Comparison of ENCODE assay signal across 9 cellular contexts in genomic region chr17:71237903-71238538, GRCh38.
DNase-seq lines count a peak whose midpoint lies in the region; TF ChIP-seq lines count a peak whose summit lies in the region.
"Had no signal": no experiment of that assay in that cellular context is flagged by ENCODE, and none has a peak within 500 bp of the region (broad histone marks: within the 10 kb centered on the region; RNA-seq: fewer than 3 reads in every experiment).

No MANE protein-coding gene starts in this region.

- no peaks in the 10 kb centered on the region for H3K27me3 ChIP-seq in GM23248 (replicated peaks; ENCODE audit: insufficient read depth)

- H4K20me1 ChIP-seq in GM23248 (ENCODE audit: insufficient read depth) = no peaks in the 10 kb centered on the region

- no peaks in the 10 kb centered on the region for H3K36me3 ChIP-seq in GM23248 (ENCODE audit: low read depth)

- H3K4me3 Mint-ChIP-seq in activated T-cell treated with anti-CD3 and anti-CD28 coated beads, Interleukin-2, amount 50 U/mL, for 24 hours = no peak overlapping the region

- no peak overlapping the region for H3K4me2 ChIP-seq in GM23248 (ENCODE audit: unreplicated experiment)

- H3K4me3 ChIP-seq in GM23248 (no peak overlapping the region), cardiac fibroblast (replicated peaks in 1 of 2; ENCODE audit: low read depth in 2 of 2, low read length in 2 of 2) (no peak overlapping the region)

- H2AFZ ChIP-seq in GM23248 = no peak overlapping the region

- WGBS in GM23248 (ENCODE audit: low coverage in 1 of 2, low lambda C conversion rate in 2 of 2, missing lambda C conversion rate in 2 of 2), 2 experiments = 73 to 87% methylated on average over 1 of the region's 1 CpG

- H3K27ac ChIP-seq in GM23248 = no peak overlapping the region

- peaks cover 4% of the 10 kb centered on the region; the same call in 1 of the 2 replicates for H3F3A ChIP-seq in GM23248 (ENCODE audit: insufficient read depth)

- H3K9ac ChIP-seq in GM23248 = no peak overlapping the region

- H3K9me2 ChIP-seq in GM23248 (ENCODE audit: insufficient read depth) = no peaks in the 10 kb centered on the region

- in situ Hi-C loops in GM23248 (cut with MboI) = loop anchor here (10.0 to 25.0 kb wide), 2 partner anchors 877 to 1299 kb away; no protein-coding TSS in a partner anchor

- DNase-seq in GM23248 (peak; percentile 81), NCI-H2081 (lab: John Stamatoyannopoulos, UW) (peak; percentile 18 to 66), cardiac fibroblast (ENCODE audit: low read depth in 2 of 2) (peak; percentile 36 to 46), renal cortical epithelial cell (ENCODE audit: low read depth) (peak; percentile 28), UCSD-AML1 (lab: John Stamatoyannopoulos, UW; ENCODE audit: unreplicated experiment) (no peak), 8988T (no peak)
- DNase-seq in activated T-cell treated with anti-CD3 and anti-CD28 coated beads, Interleukin-2, amount 50 U/mL, for 24 hours = no peak
- no peak for DNase-seq in activated CD4-positive, CD25-positive, alpha-beta regulatory T cell treated with anti-CD3 and anti-CD28 coated beads, Interleukin-2, amount 50 U/mL, for 72 hours
- DNase-seq: foreskin melanocyte had no signal

- TF ChIP-seq CTCF in cardiac fibroblast (IDR thresholded peaks at IDR 0.05; ENCODE audit: low read depth, low read length) = no peak

- H3K36me3 Mint-ChIP-seq in activated T-cell treated with anti-CD3 and anti-CD28 coated beads, Interleukin-2, amount 50 U/mL, for 24 hours (ENCODE audit: low read depth) = no peaks in the 10 kb centered on the region

- no peaks in the 10 kb centered on the region for H3K9me3 ChIP-seq in GM23248 (ENCODE audit: low read depth)

- H3K27me3 Mint-ChIP-seq in activated T-cell treated with anti-CD3 and anti-CD28 coated beads, Interleukin-2, amount 50 U/mL, for 24 hours = no peaks in the 10 kb centered on the region

- peaks cover 7% of the 10 kb centered on the region; the same call in 1 of the 2 replicates for H3K4me1 ChIP-seq in GM23248 (ENCODE audit: insufficient read depth)

- no peaks in the 10 kb centered on the region for H3K79me2 ChIP-seq in GM23248 (ENCODE audit: insufficient read depth)

- no peaks in the 10 kb centered on the region for H3K4me1 Mint-ChIP-seq in activated T-cell treated with anti-CD3 and anti-CD28 coated beads, Interleukin-2, amount 50 U/mL, for 24 hours (ENCODE audit: low read depth)

- no peak overlapping the region for H3K27ac Mint-ChIP-seq in activated T-cell treated with anti-CD3 and anti-CD28 coated beads, Interleukin-2, amount 50 U/mL, for 24 hours

- H3K9me3 Mint-ChIP-seq in activated T-cell treated with anti-CD3 and anti-CD28 coated beads, Interleukin-2, amount 50 U/mL, for 24 hours = peaks cover 21% of the 10 kb centered on the region

Comparison
In these comparisons a context has a peak if more than half of its experiments do, and no peak if none do; other contexts are left out.
1. DNase-seq: peak in GM23248 (single experiment), NCI-H2081 (2 of 2), cardiac fibroblast (2 of 2) and renal cortical epithelial cell (single experiment); none in UCSD-AML1 (single experiment), activated T-cell treated with anti-CD3 and anti-CD28 coated beads, Interleukin-2, amount 50 U/mL, for 24 hours (single experiment), activated CD4-positive, CD25-positive, alpha-beta regulatory T cell treated with anti-CD3 and anti-CD28 coated beads, Interleukin-2, amount 50 U/mL, for 72 hours (single experiment) and 8988T (single experiment).